Comparison of ENCODE assay signal across 8 cellular contexts in genomic region chr3:157081681-157082210, GRCh38.
DNase-seq lines count a peak whose midpoint lies in the region; ATAC-seq and TF ChIP-seq lines count a peak whose summit lies in the region.

No MANE protein-coding gene starts in this region.

- ATAC-seq in GM19455 (IDR thresholded peaks at IDR 0.05; ENCODE audit: unreplicated experiment): peak; percentile 81
- peak; percentile 48 for ATAC-seq in HG03575 (IDR thresholded peaks at IDR 0.05; ENCODE audit: extremely low read depth, insufficient number of reproducible peaks, low FRiP score, unreplicated experiment)

- DNase-seq in AG10803 (ENCODE audit: low read depth) (peak; percentile 95), endothelial cell (ENCODE audit: low spot score) (peak; percentile 99), NCI-H2107 (lab: John Stamatoyannopoulos, UW) (no peak)
- peak; percentile 92 to 94 for DNase-seq in activated CD4-positive, alpha-beta T cell treated with anti-CD3 and anti-CD28 coated beads, Interleukin-2, amount 50 U/mL, for 48 hours
- DNase-seq in stimulated activated CD8-positive, alpha-beta memory T cell treated with anti-CD3 and anti-CD28 coated beads, Interleukin-7, amount 100 ng/mL, for 1 hour (ENCODE audit: low read depth in 2 of 2): peak; percentile 71 to 84

- H3K27ac Mint-ChIP-seq in endothelial cell (ENCODE audit: unreplicated experiment): peak overlapping the region; percentile 59

- peaks cover 11% of the 10 kb centered on the region for H3K4me1 ChIP-seq in mucosa of stomach (ENCODE audit: control insufficient read depth, insufficient read depth, low read length)

- no peaks in the 10 kb centered on the region for H3K9me3 ChIP-seq in mucosa of stomach (ENCODE audit: control insufficient read depth, low read length)

- H3K36me3 Mint-ChIP-seq in endothelial cell (ENCODE audit: low read depth, unreplicated experiment): no peaks in the 10 kb centered on the region

- no peak overlapping the region for H3K4me3 Mint-ChIP-seq in endothelial cell (ENCODE audit: unreplicated experiment)

- peaks cover 12% of the 10 kb centered on the region for H3K27me3 Mint-ChIP-seq in endothelial cell (ENCODE audit: unreplicated experiment)

- H3K4me3 ChIP-seq in AG10803 (ENCODE audit: low read length) (no peak overlapping the region), mucosa of stomach (ENCODE audit: low read length) (no peak overlapping the region)

- H3K9ac ChIP-seq in mucosa of stomach (ENCODE audit: low read length): peak overlapping the region; percentile 44

- peaks cover 12% of the 10 kb centered on the region for H3K4me1 Mint-ChIP-seq in endothelial cell (ENCODE audit: unreplicated experiment)

- H3K27me3 ChIP-seq in mucosa of stomach (ENCODE audit: control insufficient read depth, insufficient read depth, low read length): no peaks in the 10 kb centered on the region

- no peaks in the 10 kb centered on the region for H3K9me3 Mint-ChIP-seq in endothelial cell (ENCODE audit: unreplicated experiment)

- TF ChIP-seq CTCF in AG10803 (conservative IDR thresholded peaks at IDR 0.05; ENCODE audit: low read length): peak; percentile 97
- TF ChIP-seq CTCF in endothelial cell (IDR thresholded peaks at IDR 0.05; ENCODE audit: unreplicated experiment): peak; percentile 99

- H3K36me3 ChIP-seq in mucosa of stomach (ENCODE audit: control insufficient read depth, insufficient read depth, low read length): no peaks in the 10 kb centered on the region
